ENCODE assay signal across 9 cellular contexts in the genomic region with DNA sequence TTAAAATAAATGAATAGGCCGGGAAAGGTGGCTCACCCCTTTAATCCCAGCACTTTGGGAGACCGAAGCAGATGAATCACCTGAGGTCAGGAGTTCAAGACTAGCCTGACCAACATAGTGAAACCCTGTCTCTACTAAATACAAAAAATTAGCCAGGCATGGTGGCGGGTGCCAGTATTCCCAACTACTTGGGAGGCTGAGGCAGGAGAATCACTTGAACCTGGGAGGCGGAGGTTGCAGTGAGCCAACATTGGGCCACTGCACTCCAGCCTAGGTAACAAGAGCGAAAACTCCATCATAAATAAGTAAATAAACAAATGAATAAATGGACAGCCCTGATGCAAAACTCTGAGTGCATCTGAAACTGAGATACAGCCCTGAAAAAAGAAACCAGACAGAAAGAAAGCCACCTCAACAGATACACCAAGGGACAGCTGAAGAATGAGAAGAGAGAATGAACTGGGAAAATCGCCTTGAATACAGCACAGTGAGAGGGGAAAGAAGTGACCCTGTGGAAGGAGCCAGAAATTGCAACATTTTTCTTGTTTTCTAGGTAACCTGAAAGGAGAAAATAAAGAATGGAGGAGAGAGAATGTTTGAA.
DNase-seq lines count a peak whose midpoint lies in the region; ATAC-seq and TF ChIP-seq lines count a peak whose summit lies in the region.
"Had no signal": no experiment of that assay in that cellular context is flagged by ENCODE, and none has a peak within 500 bp of the region (broad histone marks: within the 10 kb centered on the region; RNA-seq: fewer than 3 reads in every experiment).

No MANE protein-coding gene starts in this region.

- no peak overlapping the region for H3K4me3 Mint-ChIP-seq in type B pancreatic cell

- H3K9ac ChIP-seq in MM.1S (ENCODE audit: low read length) (peak overlapping the region; percentile 24; the same call in 1 of the 2 replicates), neuronal stem cell (ENCODE audit: low read depth, low read length, poor library complexity) (no peak overlapping the region)

- no peak overlapping the region for H2AK5ac ChIP-seq in neuronal stem cell (ENCODE audit: low read depth, low read length)

- H2BK120ac ChIP-seq in neuronal stem cell (ENCODE audit: low read depth, low read length), result no peak overlapping the region

- no peak for TF ChIP-seq POLR2A in thyroid gland (IDR thresholded peaks at IDR 0.05)

- H3K9me3 ChIP-seq in MM.1S (replicated peaks; ENCODE audit: insufficient read depth, low read length) (no peaks in the 10 kb centered on the region), thyroid gland (no peaks in the 10 kb centered on the region), neuronal stem cell (replicated peaks in 1 of 2; ENCODE audit: control insufficient read depth in 2 of 2, insufficient read depth in 1 of 2, low read depth in 1 of 2, low read length in 2 of 2) (no peaks in the 10 kb centered on the region)

- no peak overlapping the region for H2BK15ac ChIP-seq in neuronal stem cell (ENCODE audit: low read length)

- H4K8ac ChIP-seq in neuronal stem cell (ENCODE audit: low read depth, low read length), result no peak overlapping the region

- no peaks in the 10 kb centered on the region for H4K20me1 ChIP-seq in MM.1S (ENCODE audit: insufficient read depth, low read length)

- H3K27me3 ChIP-seq in MM.1S (replicated peaks; ENCODE audit: insufficient read depth, low read length) (no peaks in the 10 kb centered on the region), thyroid gland (no peaks in the 10 kb centered on the region), neuronal stem cell (ENCODE audit: control insufficient read depth in 3 of 3, insufficient read depth in 3 of 3, low read depth in 1 of 3, low read length in 3 of 3) (peaks cover 0 to 3% (median 0%) of the 10 kb centered on the region in 3 experiments)

- ATAC-seq in HG02852 (IDR thresholded peaks at IDR 0.05; ENCODE audit: unreplicated experiment), result peak; percentile 74

- H3K4me1 Mint-ChIP-seq in type B pancreatic cell (ENCODE audit: unreplicated experiment), result no peaks in the 10 kb centered on the region

- H2AFZ ChIP-seq in MM.1S (ENCODE audit: low read length) (no peak overlapping the region), neuronal stem cell (ENCODE audit: low read length) (no peak overlapping the region)

- no peaks in the 10 kb centered on the region for H3K9me3 Mint-ChIP-seq in type B pancreatic cell

- H3K9me2 ChIP-seq in MM.1S (replicated peaks; ENCODE audit: insufficient read depth, low read length), result no peaks in the 10 kb centered on the region

- H3K79me1 ChIP-seq in neuronal stem cell (ENCODE audit: low read depth, low read length), result no peaks in the 10 kb centered on the region

- no peak overlapping the region for H3K4ac ChIP-seq in neuronal stem cell (ENCODE audit: low read length)

- H3K18ac ChIP-seq in neuronal stem cell (ENCODE audit: low read length), result no peak overlapping the region

- intact Hi-C loops in thyroid gland (cut with DNase I), result no loop called here

- no peak overlapping the region for H2BK12ac ChIP-seq in neuronal stem cell (ENCODE audit: low read length)

- H3K4me1 ChIP-seq in MM.1S (ENCODE audit: low read length), result peaks cover 33% of the 10 kb centered on the region
- H3K4me1 ChIP-seq in thyroid gland, result no peaks in the 10 kb centered on the region
- no peaks in the 10 kb centered on the region for H3K4me1 ChIP-seq in neuronal stem cell (ENCODE audit: control insufficient read depth in 2 of 2, insufficient read depth in 1 of 2, low read depth in 1 of 2, low read length in 2 of 2)

- H3K27me3 Mint-ChIP-seq in type B pancreatic cell, result no peaks in the 10 kb centered on the region

- H2BK5ac ChIP-seq in neuronal stem cell (ENCODE audit: low read length), result no peak overlapping the region

- H3K14ac ChIP-seq in neuronal stem cell (ENCODE audit: low read length), result no peak overlapping the region

- 91 to 93% methylated on average over 6 of the region's 6 CpGs for WGBS in thyroid gland, 2 donors
- no CpG with 5 or more reads among the region's 6 CpGs for WGBS in neuronal stem cell (ENCODE audit: extremely low coverage in 2 of 2, insufficient read length in 2 of 2, insufficient replicate concordance in 1 of 2), 2 donors

- no peaks in the 10 kb centered on the region for H3K36me3 ChIP-seq in MM.1S (replicated peaks; ENCODE audit: insufficient read depth, low read length)
- no peaks in the 10 kb centered on the region for H3K36me3 ChIP-seq in thyroid gland
- no peaks in the 10 kb centered on the region for H3K36me3 ChIP-seq in neuronal stem cell (replicated peaks in 1 of 2; ENCODE audit: control insufficient read depth in 2 of 2, insufficient read depth in 2 of 2, low read length in 2 of 2)

- no peaks in the 10 kb centered on the region for H3K36me3 Mint-ChIP-seq in type B pancreatic cell

- H3K4me2 ChIP-seq in MM.1S (ENCODE audit: low read depth, low read length) (peak overlapping the region; percentile 75), neuronal stem cell (ENCODE audit: insufficient read depth, low read length, poor library complexity, severe bottlenecking) (no peak overlapping the region)

- H3K27ac Mint-ChIP-seq in type B pancreatic cell, result no peak overlapping the region

- H3K4me3 ChIP-seq in GM12865 (ENCODE audit: low read depth, low read length) (no peak overlapping the region), MM.1S (ENCODE audit: low read length) (peak overlapping the region; percentile 14), thyroid gland (replicated peaks in 1 of 3) (no peak overlapping the region), neuronal stem cell (ENCODE audit: low read length in 2 of 2) (no peak overlapping the region)

- DNase-seq in GM12865 (ENCODE audit: low read depth) (peak; percentile 78), GM19240 (ENCODE audit: insufficient read length, low spot score) (peak; percentile 45), MM.1S (peak; percentile 71), thyroid gland (no peak), type B pancreatic cell (ENCODE audit: extremely low spot score, unreplicated experiment) (no peak), neuronal stem cell (ENCODE audit: low spot score) (no peak), NCI-H748 (lab: John Stamatoyannopoulos, UW; ENCODE audit: unreplicated experiment) (no peak)
- DNase-seq: activated CD8-positive, alpha-beta memory T cell treated with anti-CD3 and anti-CD28 coated beads, Interleukin-2, amount 50 U/mL, for 4 hours had no signal

- no peak overlapping the region for H3K23ac ChIP-seq in neuronal stem cell (ENCODE audit: low read depth, low read length, poor library complexity)

- no peaks in the 10 kb centered on the region for H3K79me2 ChIP-seq in MM.1S (ENCODE audit: low read length)

- H4K91ac ChIP-seq in neuronal stem cell (ENCODE audit: low read depth, low read length, poor library complexity), result no peak overlapping the region

- H3K27ac ChIP-seq in MM.1S (ENCODE audit: low read length) (peak overlapping the region; percentile 90), thyroid gland (no peak overlapping the region), neuronal stem cell (replicated peaks; ENCODE audit: low read length) (no peak overlapping the region)

- H3F3A ChIP-seq in MM.1S (ENCODE audit: insufficient read depth, low read length), result peaks cover 18% of the 10 kb centered on the region

- no peak for TF ChIP-seq CTCF in GM12865 (IDR thresholded peaks at IDR 0.05; ENCODE audit: insufficient read depth, low read depth, low read length, missing control alignments)
- no peak for TF ChIP-seq CTCF in MM.1S (IDR thresholded peaks at IDR 0.05; ENCODE audit: low read length)
- TF ChIP-seq CTCF in thyroid gland (IDR thresholded peaks at IDR 0.05), result no peak
- TF ChIP-seq CTCF in type B pancreatic cell (conservative IDR thresholded peaks at IDR 0.05), result no peak

Comparison
In these comparisons a context has a peak if more than half of its experiments do, and no peak if none do; other contexts are left out.
1. DNase-seq: peak in GM12865 (single experiment), GM19240 (single experiment) and MM.1S (single experiment); none in thyroid gland (0 of 2), type B pancreatic cell (single experiment), neuronal stem cell (single experiment) and NCI-H748 (single experiment).